Comparison of ENCODE assay signal across 8 cellular contexts in the genomic region with DNA sequence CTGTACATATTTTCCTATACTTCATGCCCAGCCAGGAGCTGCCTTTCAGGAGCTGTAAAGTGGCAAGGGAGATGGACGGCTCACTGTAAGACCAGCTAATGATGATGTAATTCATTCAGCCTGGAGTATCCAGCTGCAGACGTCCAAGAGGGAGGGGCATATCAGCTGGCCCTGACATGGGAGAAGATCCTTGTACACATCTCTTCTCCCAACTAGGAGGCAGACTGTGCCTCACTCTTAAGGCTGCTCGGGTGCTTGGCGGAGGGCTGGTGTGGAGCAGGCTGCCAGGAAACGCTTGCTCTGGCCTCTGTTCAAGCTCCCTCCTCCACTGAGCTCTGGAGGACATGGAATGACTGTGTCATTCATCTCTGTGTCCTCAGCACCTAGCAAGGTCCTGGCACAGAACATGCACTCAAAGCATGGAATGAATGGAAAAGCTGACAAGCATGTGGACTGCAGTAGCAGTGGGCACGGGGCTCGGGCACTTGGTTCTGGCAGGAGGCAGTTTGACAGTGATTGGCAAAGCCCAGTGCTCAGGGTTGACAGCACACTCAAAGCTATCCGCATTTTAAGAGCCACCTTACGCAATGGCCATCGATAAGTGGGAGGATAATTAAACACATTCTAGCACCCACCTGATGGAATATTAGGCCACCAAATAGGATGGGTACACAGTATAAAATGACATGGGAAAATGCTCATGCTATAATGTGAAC.
DNase-seq lines count a peak whose midpoint lies in the region; ATAC-seq and TF ChIP-seq lines count a peak whose summit lies in the region.

No MANE protein-coding gene starts in this region.

- peak overlapping the region; percentile 79 for H3K27ac Mint-ChIP-seq in chondrocyte (ENCODE audit: unreplicated experiment)

- H3K18ac ChIP-seq in mesenchymal stem cell (ENCODE audit: low read depth in 1 of 2, low read length in 2 of 2) = peak overlapping the region in 1 of 2 experiments; percentile 44

- H3K4me3 Mint-ChIP-seq in chondrocyte (ENCODE audit: unreplicated experiment) = no peak overlapping the region

- H3K4me1 Mint-ChIP-seq in chondrocyte (ENCODE audit: low read depth) = peaks cover 33% of the 10 kb centered on the region

- no peak overlapping the region for H2BK12ac ChIP-seq in mesenchymal stem cell (ENCODE audit: low read length in 2 of 2)

- no peak overlapping the region for H3K4ac ChIP-seq in mesenchymal stem cell (ENCODE audit: low read depth in 1 of 2, low read length in 2 of 2)

- H3K36me3 ChIP-seq in BJ (ENCODE audit: control insufficient read depth, insufficient read depth, low read length) (peaks cover 49% of the 10 kb centered on the region), mesenchymal stem cell (ENCODE audit: control insufficient read depth in 1 of 2, insufficient read depth in 2 of 2, low read depth in 1 of 2, low read length in 2 of 2) (peaks cover 72 to 77% of the 10 kb centered on the region in 2 experiments)

- POLR2A ChIA-PET in BJ (lab: Charles Lee) = interaction anchor here (0.6 kb wide), 1 partner anchor 86 kb away, joined by 3 read pairs; no protein-coding TSS in a partner anchor

- WGBS in mesenchymal stem cell = 59% methylated on average over 10 of the region's 10 CpGs

- peaks cover 48% of the 10 kb centered on the region for H3K79me1 ChIP-seq in mesenchymal stem cell (replicated peaks; ENCODE audit: low read length, poor library complexity, severe bottlenecking)

- no peak overlapping the region for H2AK5ac ChIP-seq in mesenchymal stem cell (ENCODE audit: low read length, severe bottlenecking)

- ATAC-seq in GM18520 (IDR thresholded peaks at IDR 0.05; ENCODE audit: unreplicated experiment) = no peak
- ATAC-seq in GM21619 (IDR thresholded peaks at IDR 0.05; ENCODE audit: unreplicated experiment) = no peak

- H3K14ac ChIP-seq in mesenchymal stem cell (ENCODE audit: low read length in 2 of 2) = peak overlapping the region in 1 of 2 experiments; percentile 18

- no peak overlapping the region for H2BK120ac ChIP-seq in mesenchymal stem cell (ENCODE audit: low read depth, low read length)

- TF ChIP-seq CTCF in BJ (IDR thresholded peaks at IDR 0.05; ENCODE audit: insufficient read depth, low read depth, low read length) (peak; percentile 47), chondrocyte (IDR thresholded peaks at IDR 0.05) (peak; percentile 61)

- H3K4me3 ChIP-seq in BJ (ENCODE audit: low read depth, low read length) = no peak overlapping the region
- H3K4me3 ChIP-seq in mesenchymal stem cell (ENCODE audit: insufficient read depth in 1 of 2, low read depth in 1 of 2, low read length in 2 of 2) = no peak overlapping the region

- no peak overlapping the region for H4K8ac ChIP-seq in mesenchymal stem cell (ENCODE audit: low read length)

- no peak overlapping the region for H2BK15ac ChIP-seq in mesenchymal stem cell (ENCODE audit: low read depth, poor library complexity, severe bottlenecking)

- H3K9me3 ChIP-seq in mesenchymal stem cell (ENCODE audit: control insufficient read depth, low read length) = no peaks in the 10 kb centered on the region

- no peak overlapping the region for H4K91ac ChIP-seq in mesenchymal stem cell (ENCODE audit: low read length)

- H3K36me3 Mint-ChIP-seq in chondrocyte (ENCODE audit: low read depth) = peaks cover 44% of the 10 kb centered on the region

- CTCF ChIA-PET in BJ (lab: Yijun Ruan, JAX) = interaction anchor here (0.9 to 3.9 kb wide), 8 partner anchors 11 to 126 kb away, joined by 3 to 25 read pairs (median 3); a partner anchor contains a TSS

- no peak overlapping the region for H3K4me2 ChIP-seq in mesenchymal stem cell (ENCODE audit: low read length, poor library complexity, severe bottlenecking)

- H3K9ac ChIP-seq in mesenchymal stem cell (ENCODE audit: low read length) = peak overlapping the region; percentile 10

- DNase-seq in BJ (ENCODE audit: low read depth) (peak; percentile 44), NCI-H2029 (lab: John Stamatoyannopoulos, UW) (peak; percentile 92), chondrocyte (ENCODE audit: low spot score) (no peak), mesenchymal stem cell (peak; percentile 92), HUDEP-2 (lab: John Stamatoyannopoulos, UW; ENCODE audit: unreplicated experiment in 76 of 76) (no peak), CD1c-positive myeloid dendritic cell (ENCODE audit: extremely low spot score) (no peak)

- H3K4me1 ChIP-seq in mesenchymal stem cell (ENCODE audit: control insufficient read depth, insufficient read depth, low read depth, low read length) = peaks cover 29% of the 10 kb centered on the region

- no peaks in the 10 kb centered on the region for H3K27me3 Mint-ChIP-seq in chondrocyte (ENCODE audit: low read depth)

- H3K27me3 ChIP-seq in BJ (ENCODE audit: control insufficient read depth, insufficient read depth, low read length) = no peaks in the 10 kb centered on the region
- H3K27me3 ChIP-seq in mesenchymal stem cell (ENCODE audit: control insufficient read depth in 1 of 2, insufficient read depth in 1 of 2, low read length in 2 of 2) = no peaks in the 10 kb centered on the region

- H2BK5ac ChIP-seq in mesenchymal stem cell (ENCODE audit: low read depth, low read length, poor library complexity, severe bottlenecking) = no peak overlapping the region

- H3K27ac ChIP-seq in mesenchymal stem cell (ENCODE audit: low read length, poor library complexity, severe bottlenecking) = peak overlapping the region; percentile 8

- H2AFZ ChIP-seq in mesenchymal stem cell (ENCODE audit: low read depth, low read length) = no peak overlapping the region

- H3K9me3 Mint-ChIP-seq in chondrocyte (ENCODE audit: low read depth) = no peaks in the 10 kb centered on the region

- no peak overlapping the region for H3K23ac ChIP-seq in mesenchymal stem cell (ENCODE audit: low read length in 2 of 2)

Comparison
In these comparisons a context has a peak if more than half of its experiments do, and no peak if none do; other contexts are left out.
1. DNase-seq: peak in BJ (single experiment), NCI-H2029 (single experiment) and mesenchymal stem cell (single experiment); none in chondrocyte (single experiment), HUDEP-2 (0 of 76) and CD1c-positive myeloid dendritic cell (single experiment).